8 cellular contexts compared by ENCODE assay signal in genomic region chr2:50143822-50144575, GRCh38.
DNase-seq lines count a peak whose midpoint lies in the region; ATAC-seq and TF ChIP-seq lines count a peak whose summit lies in the region.

No MANE protein-coding gene starts in this region.

- no peaks in the 10 kb centered on the region for H3K4me1 Mint-ChIP-seq in activated T-cell treated with anti-CD3 and anti-CD28 coated beads, Interleukin-2, amount 50 U/mL, for 72 hours (ENCODE audit: low read depth)

- H3K36me3 Mint-ChIP-seq in activated T-cell treated with anti-CD3 and anti-CD28 coated beads, Interleukin-2, amount 50 U/mL, for 72 hours (ENCODE audit: insufficient read depth in 2 of 2) = no peaks in the 10 kb centered on the region

- peaks cover 0 to 7% (median 0%) of the 10 kb centered on the region in 9 donors for H3K4me1 ChIP-seq in heart right ventricle

- no peaks in the 10 kb centered on the region for H3K36me3 ChIP-seq in heart right ventricle

- peak overlapping the region; percentile 68 to 82 for H3K4me3 Mint-ChIP-seq in activated T-cell treated with anti-CD3 and anti-CD28 coated beads, Interleukin-2, amount 50 U/mL, for 72 hours

- intact Hi-C loops in heart right ventricle (cut with DNase I) (loop anchor here in 9 of 10 donors (1.0 to 10.0 kb wide), 8 partner anchors 372 to 1199 kb away; no protein-coding TSS in a partner anchor), sciatic nerve (cut with DNase I) (no loop called here)

- DNase-seq in DMS53 treated with DMSO at 0.1 percent for 48 hours (lab: John Stamatoyannopoulos, UW; ENCODE audit: unreplicated experiment) (peak; percentile 66), NCI-H345 treated with DMSO at 0.1 percent for 48 hours (lab: John Stamatoyannopoulos, UW; ENCODE audit: unreplicated experiment) (peak; percentile 73), heart right ventricle (peak in 1 of 2 donors; percentile 5), sciatic nerve (ENCODE audit: low spot score) (no peak), dedifferentiated amniotic fluid mesenchymal stem cell (ENCODE audit: extremely low spot score) (no peak)
- DNase-seq in activated T-cell treated with anti-CD3 and anti-CD28 coated beads, Interleukin-2, amount 50 U/mL, for 72 hours = peak in 1 of 2 donors; percentile 0

- no peak overlapping the region for H3K27ac Mint-ChIP-seq in activated T-cell treated with anti-CD3 and anti-CD28 coated beads, Interleukin-2, amount 50 U/mL, for 72 hours

- H3K4me3 ChIP-seq in heart right ventricle = peak overlapping the region in 8 of 10 donors; percentile 7 to 47 (median 36)

- TF ChIP-seq CTCF in heart right ventricle (IDR thresholded peaks at IDR 0.05) = peak; percentile 12 to 74 (median 60)

- no peaks in the 10 kb centered on the region for H3K9me3 ChIP-seq in heart right ventricle

- peak; percentile 100 for ATAC-seq in GM19452 (IDR thresholded peaks at IDR 0.05; ENCODE audit: unreplicated experiment)
- peak; percentile 99 for ATAC-seq in HG03432 (IDR thresholded peaks at IDR 0.05; ENCODE audit: unreplicated experiment)
- peak; percentile 58 to 63 for ATAC-seq in activated T-cell treated with anti-CD3 and anti-CD28 coated beads, Interleukin-2, amount 50 U/mL, for 72 hours (replicated peaks in 1 of 2)
- ATAC-seq in heart right ventricle = peak; percentile 51 to 92 (median 74)
- ATAC-seq in sciatic nerve = peak; percentile 91

- H3K27me3 ChIP-seq in heart right ventricle = no peaks in the 10 kb centered on the region

- WGBS in heart right ventricle, 2 donors = 34 to 37% methylated on average over 5 of the region's 5 CpGs

- H3K9me3 Mint-ChIP-seq in activated T-cell treated with anti-CD3 and anti-CD28 coated beads, Interleukin-2, amount 50 U/mL, for 72 hours = no peaks in the 10 kb centered on the region

- H3K27ac ChIP-seq in heart right ventricle = peak overlapping the region in 3 of 10 donors; percentile 10 to 51 (median 35)

- no peaks in the 10 kb centered on the region for H3K27me3 Mint-ChIP-seq in activated T-cell treated with anti-CD3 and anti-CD28 coated beads, Interleukin-2, amount 50 U/mL, for 72 hours (ENCODE audit: low read depth)

Comparison
In these comparisons a context has a peak if more than half of its experiments do, and no peak if none do; other contexts are left out.
1. DNase-seq: peak in DMS53 treated with DMSO at 0.1 percent for 48 hours (single experiment) and NCI-H345 treated with DMSO at 0.1 percent for 48 hours (single experiment); none in sciatic nerve (single experiment) and dedifferentiated amniotic fluid mesenchymal stem cell (single experiment).
2. Peak in every context shown above with its lines, with median percentiles within 50 percentile points of each other: ATAC-seq.